ENCODE assay signal across 8 cellular contexts in genomic region chr12:2877047-2877958, GRCh38. TPM values are rescaled to one million over a fixed set of nuclear protein-coding genes. Genes with fewer than 3 reads are reported as not detected.
DNase-seq lines count a peak whose midpoint lies in the region; ATAC-seq and TF ChIP-seq lines count a peak whose summit lies in the region.

A gene with protein sequence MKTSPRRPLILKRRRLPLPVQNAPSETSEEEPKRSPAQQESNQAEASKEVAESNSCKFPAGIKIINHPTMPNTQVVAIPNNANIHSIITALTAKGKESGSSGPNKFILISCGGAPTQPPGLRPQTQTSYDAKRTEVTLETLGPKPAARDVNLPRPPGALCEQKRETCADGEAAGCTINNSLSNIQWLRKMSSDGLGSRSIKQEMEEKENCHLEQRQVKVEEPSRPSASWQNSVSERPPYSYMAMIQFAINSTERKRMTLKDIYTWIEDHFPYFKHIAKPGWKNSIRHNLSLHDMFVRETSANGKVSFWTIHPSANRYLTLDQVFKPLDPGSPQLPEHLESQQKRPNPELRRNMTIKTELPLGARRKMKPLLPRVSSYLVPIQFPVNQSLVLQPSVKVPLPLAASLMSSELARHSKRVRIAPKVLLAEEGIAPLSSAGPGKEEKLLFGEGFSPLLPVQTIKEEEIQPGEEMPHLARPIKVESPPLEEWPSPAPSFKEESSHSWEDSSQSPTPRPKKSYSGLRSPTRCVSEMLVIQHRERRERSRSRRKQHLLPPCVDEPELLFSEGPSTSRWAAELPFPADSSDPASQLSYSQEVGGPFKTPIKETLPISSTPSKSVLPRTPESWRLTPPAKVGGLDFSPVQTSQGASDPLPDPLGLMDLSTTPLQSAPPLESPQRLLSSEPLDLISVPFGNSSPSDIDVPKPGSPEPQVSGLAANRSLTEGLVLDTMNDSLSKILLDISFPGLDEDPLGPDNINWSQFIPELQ (minus strand): TSS chr12:2877174. CDS start chr12:2874478, 2,696 bp downstream.
RHNO1 (plus strand) TSS chr12:2877223; CDS start chr12:2885367, 8,144 bp downstream.

- H3K4me1 Mint-ChIP-seq in activated CD4-positive, alpha-beta T cell treated with anti-CD3 and anti-CD28 coated beads for 36 hours, result peaks cover 31% of the 10 kb centered on the region
- peaks cover 21% of the 10 kb centered on the region for H3K4me1 Mint-ChIP-seq in chondrocyte (ENCODE audit: low read depth)

- TF ChIP-seq CTCF in AG10803 (conservative IDR thresholded peaks at IDR 0.05; ENCODE audit: low read length) (0 out of 2 replicates have a peak, but pooled peaks have one; percentile 4), chondrocyte (IDR thresholded peaks at IDR 0.05) (peak; percentile 27)

- ATAC-seq in GM19043 (IDR thresholded peaks at IDR 0.05; ENCODE audit: low read depth, unreplicated experiment) (peak; percentile 75), HG03378 (IDR thresholded peaks at IDR 0.05; ENCODE audit: unreplicated experiment) (peak; percentile 70)
- peak; percentile 77 for ATAC-seq in activated CD4-positive, alpha-beta T cell treated with anti-CD3 and anti-CD28 coated beads for 36 hours

- peak within 1 kb of the TSS; percentile 87 for H3K4me3 ChIP-seq in AG10803 (ENCODE audit: low read length)

- H3K9me3 Mint-ChIP-seq in activated CD4-positive, alpha-beta T cell treated with anti-CD3 and anti-CD28 coated beads for 36 hours (ENCODE audit: low read depth), result no peaks in the 10 kb centered on the region
- no peaks in the 10 kb centered on the region for H3K9me3 Mint-ChIP-seq in chondrocyte (ENCODE audit: low read depth)

- H3K36me3 Mint-ChIP-seq in activated CD4-positive, alpha-beta T cell treated with anti-CD3 and anti-CD28 coated beads for 36 hours (ENCODE audit: low read depth), result peaks cover 45% of the 10 kb centered on the region
- H3K36me3 Mint-ChIP-seq in chondrocyte (ENCODE audit: low read depth), result no peaks in the 10 kb centered on the region

- no peaks in the 10 kb centered on the region for H3K27me3 Mint-ChIP-seq in activated CD4-positive, alpha-beta T cell treated with anti-CD3 and anti-CD28 coated beads for 36 hours
- H3K27me3 Mint-ChIP-seq in chondrocyte (ENCODE audit: low read depth), result no peaks in the 10 kb centered on the region

- DNase-seq in AG10803 (ENCODE audit: low read depth) (peak; percentile 86), NCI-H446 treated with DMSO at 0.1 percent for 48 hours (lab: John Stamatoyannopoulos, UW) (peak; percentile 76), chondrocyte (ENCODE audit: low spot score) (peak; percentile 94), kidney tubule cell (ENCODE audit: low spot score) (peak; percentile 89)
- DNase-seq in activated CD4-positive, alpha-beta T cell treated with anti-CD3 and anti-CD28 coated beads for 36 hours, result peak; percentile 92
- DNase-seq in stimulated activated CD4-positive, alpha-beta T cell treated with anti-CD3 and anti-CD28 coated beads, Interleukin-1b, Interleukin-23, amount 100 ng/mL, for 1 hour (ENCODE audit: low read depth in 2 of 2), result peak; percentile 58 to 76

- peak within 1 kb of the TSS; percentile 99 for H3K27ac Mint-ChIP-seq in activated CD4-positive, alpha-beta T cell treated with anti-CD3 and anti-CD28 coated beads for 36 hours
- peak within 1 kb of the TSS; percentile 97 for H3K27ac Mint-ChIP-seq in chondrocyte (ENCODE audit: unreplicated experiment)

- CTCF ChIA-PET in activated CD4-positive, alpha-beta T cell treated with anti-CD3 and anti-CD28 coated beads for 36 hours (lab: Charles Lee), result interaction anchor here (0.7 to 2.3 kb wide), 7 partner anchors 8 to 23 kb away, joined by 3 to 8 read pairs (median 5); partner anchors contain the start of gene TULP3

- H3K4me3 Mint-ChIP-seq in activated CD4-positive, alpha-beta T cell treated with anti-CD3 and anti-CD28 coated beads for 36 hours, result peak within 1 kb of the TSS; percentile 99
- peak within 1 kb of the TSS; percentile 95 for H3K4me3 Mint-ChIP-seq in chondrocyte (ENCODE audit: unreplicated experiment)

- POLR2A ChIA-PET in activated CD4-positive, alpha-beta T cell treated with anti-CD3 and anti-CD28 coated beads for 36 hours (lab: Charles Lee), result interaction anchor here (0.6 to 2.7 kb wide), 6 partner anchors 8 to 82 kb away, joined by 3 to 10 read pairs (median 4); partner anchors contain the start of genes FKBP4 and TULP3

- intact Hi-C loops in activated CD4-positive, alpha-beta T cell treated with anti-CD3 and anti-CD28 coated beads for 36 hours (cut with DNase I, micrococcal nuclease), result loop anchor here (1.0 to 10.0 kb wide), 10 partner anchors 9 to 995 kb away; partner anchors contain the start of genes ITFG2 (in 2 of the 2), TULP3 (in 2 of the 2), DCP1B (in 1 of the 2) and PARP11 (in 1 of the 2)

RNA-seq across cellular contexts. Expression of the first gene that starts in this region (rescaled TPM):
- total RNA-seq in activated CD4-positive, alpha-beta T cell treated with anti-CD3 and anti-CD28 coated beads for 36 hours, result 10 to 100 TPM; 74.5 to 92.3 TPM
- 13.1 to 17.6 TPM (median 15.2 TPM) in 3 replicates for total RNA-seq in chondrocyte

RNA-seq across cellular contexts. Expression of gene RHNO1, which starts in this region (rescaled TPM):
- total RNA-seq in activated CD4-positive, alpha-beta T cell treated with anti-CD3 and anti-CD28 coated beads for 36 hours, result 10 to 100 TPM; 61.1 to 91.4 TPM
- total RNA-seq in chondrocyte, result 18.8 to 23.4 TPM (median 23.4 TPM) in 3 replicates

Comparison
In these comparisons a context has a peak if more than half of its experiments do, and no peak if none do; other contexts are left out.
1. Peak in every context shown above with its lines: DNase-seq, ATAC-seq and H3K4me3 ChIP-seq.